ENCODE assay signal across 8 cellular contexts in genomic region chr1:154791292-154792278, GRCh38.
DNase-seq lines count a peak whose midpoint lies in the region; ATAC-seq, FAIRE-seq and TF ChIP-seq lines count a peak whose summit lies in the region.

No MANE protein-coding gene starts in this region.

- peak; percentile 46 for TF ChIP-seq CTCF in GM12872 (IDR thresholded peaks at IDR 0.05; ENCODE audit: insufficient read depth, low read depth, low read length)

- DNase-seq in H54 (ENCODE audit: insufficient read length, low spot score) (peak; percentile 52), NCI-H1092 treated with DMSO at 0.1 percent for 48 hours (lab: John Stamatoyannopoulos, UW) (peak; percentile 41), GM03348 (ENCODE audit: low spot score) (no peak)
- peak; percentile 74 to 81 for DNase-seq in activated CD4-positive, alpha-beta T cell treated with anti-CD3 and anti-CD28 coated beads for 4 hours
- peak; percentile 66 for DNase-seq in effector CD8-positive, alpha-beta T cell (lab: John Stamatoyannopoulos, UW)
- peak; percentile 66 for DNase-seq in stimulated activated CD8-positive, alpha-beta memory T cell treated with anti-CD3 and anti-CD28 coated beads, Interleukin-12 subunit alpha, Interleukin-12 subunit beta, amount 100 ng/mL, for 4 hours (ENCODE audit: low read depth)

- no peak for TF ChIP-seq POLR2A in H54 (IDR thresholded peaks at IDR 0.05; ENCODE audit: low read depth, low read length)

- no peak for ATAC-seq in HG03457 (IDR thresholded peaks at IDR 0.05; ENCODE audit: unreplicated experiment)

- no peak for FAIRE-seq in H54 (lab: Jason Lieb, UNC)
